Comparison of ENCODE assay signal across 8 cellular contexts in genomic region chr3:129122697-129123055, GRCh38. TPM values are rescaled to one million over a fixed set of nuclear protein-coding genes. Genes with fewer than 3 reads are reported as not detected.
DNase-seq lines count a peak whose midpoint lies in the region; ATAC-seq, FAIRE-seq and TF ChIP-seq lines count a peak whose summit lies in the region.

No MANE protein-coding gene starts in this region.

- 0 out of 2 replicates have a peak overlapping the region, but pooled peaks have one; percentile 15 for H3K9ac ChIP-seq in GM12878 (ENCODE audit: control insufficient read depth, insufficient read depth, low read length)

- H2AFZ ChIP-seq in GM12878 (ENCODE audit: control insufficient read depth, low read depth, low read length), result no peak overlapping the region

- intact Hi-C loops in cardiac septum (cut with DNase I), result no loop called here
- intact Hi-C loops in GM12878 (cut with micrococcal nuclease; ENCODE audit: unreplicated experiment), result loop anchor here (1.0 to 5.0 kb wide), 2 partner anchors 39 to 60 kb away; partner anchors contain the start of genes CNBP and ISY1
- intact Hi-C loops in lower lobe of right lung (cut with DNase I), result no loop called here

- BruUV-seq in GM12878 (replicated peaks; lab: Mats Ljungman, UMichigan), result no TSS peak

- peaks cover 22% of the 10 kb centered on the region for H3K79me2 ChIP-seq in GM12878 (ENCODE audit: control insufficient read depth, insufficient read depth, low read length)

- no peaks in the 10 kb centered on the region for H3K9me3 ChIP-seq in cardiac muscle cell (ENCODE audit: low read depth)
- H3K9me3 ChIP-seq in GM12878 (replicated peaks; ENCODE audit: control insufficient read depth, insufficient read depth, low read length), result no peaks in the 10 kb centered on the region
- no peaks in the 10 kb centered on the region for H3K9me3 ChIP-seq in lower lobe of right lung

- no peaks in the 10 kb centered on the region for H4K20me1 ChIP-seq in GM12878 (ENCODE audit: control insufficient read depth, insufficient read depth)

- no peak for TF ChIP-seq POLR2A in GM12878 (IDR thresholded peaks at IDR 0.05; ENCODE audit: low read depth, low read length)

- peaks cover 13% of the 10 kb centered on the region for H3K4me1 ChIP-seq in cardiac muscle cell (ENCODE audit: low read depth)
- peaks cover 27% of the 10 kb centered on the region for H3K4me1 ChIP-seq in GM12878 (ENCODE audit: control insufficient read depth, insufficient read depth, low read length)
- peaks cover 27% of the 10 kb centered on the region for H3K4me1 ChIP-seq in lower lobe of right lung
- no peaks in the 10 kb centered on the region for H3K4me1 ChIP-seq in urinary bladder (ENCODE audit: insufficient read depth)

- H3K27ac ChIP-seq in cardiac muscle cell (peak overlapping the region; percentile 22), GM12878 (ENCODE audit: control insufficient read depth, insufficient read depth) (0 out of 2 replicates have a peak overlapping the region, but pooled peaks have one; percentile 11), lower lobe of right lung (peak overlapping the region; percentile 25), urinary bladder (ENCODE audit: low read depth) (peak overlapping the region; percentile 94)

- POLR2A ChIA-PET in GM12878 (lab: Charles Lee), result interaction anchor here (0.8 to 3.2 kb wide), 3 partner anchors 60 to 447 kb away, joined by 3 to 20 read pairs (median 6); partner anchors contain the start of gene CNBP

- H3K36me3 ChIP-seq in cardiac muscle cell, result no peaks in the 10 kb centered on the region
- H3K36me3 ChIP-seq in GM12878 (ENCODE audit: control insufficient read depth in 2 of 2, insufficient read depth in 2 of 2, low read length in 1 of 2), result no peaks in the 10 kb centered on the region; a peak in 2 of 4 replicates
- H3K36me3 ChIP-seq in lower lobe of right lung, result peaks cover 16% of the 10 kb centered on the region
- H3K36me3 ChIP-seq in urinary bladder (ENCODE audit: insufficient read depth), result no peaks in the 10 kb centered on the region

- peak in 1 of 2 donors; percentile 30 for DNase-seq in cardiac muscle cell (ENCODE audit: low read depth in 1 of 2, low spot score in 1 of 2)
- no peak for DNase-seq in cardiac septum (ENCODE audit: low spot score)
- no peak for DNase-seq in GM12878 (ENCODE audit: low read depth, low spot score)
- no peak for DNase-seq in lower lobe of right lung
- no peak for DNase-seq in kidney tubule cell (ENCODE audit: low spot score)
- no peak for DNase-seq in iPS-NIHi11 (ENCODE audit: low spot score)

- WGBS in GM12878 (ENCODE audit: insufficient coverage, insufficient replicate concordance, low lambda C conversion rate, missing lambda C conversion rate), result 17% methylated on average over 2 of the region's 3 CpGs
- WGBS in urinary bladder, result 44% methylated on average over 3 of the region's 3 CpGs

- RAD21 ChIA-PET in GM12878 (lab: Charles Lee; ENCODE audit: unreplicated experiment), result interaction anchor here (0.9 to 3.8 kb wide), 5 partner anchors 39 to 319 kb away, joined by 3 to 20 read pairs (median 5); no protein-coding TSS in a partner anchor

- in situ Hi-C loops in GM12878 (cut with MboI), result no loop called here

- CTCF ChIA-PET in GM12878 (lab: Yijun Ruan, JAX), result interaction anchor here (1.2 to 1.7 kb wide), 5 partner anchors 40 to 124 kb away, joined by 3 to 7 read pairs (median 5); no protein-coding TSS in a partner anchor

- H3K4me2 ChIP-seq in GM12878 (ENCODE audit: control insufficient read depth, insufficient read depth), result peak overlapping the region; percentile 54

- ATAC-seq in GM12878, result no peak
- no peak for ATAC-seq in lower lobe of right lung
- no peak for ATAC-seq in HG03280 (IDR thresholded peaks at IDR 0.05; ENCODE audit: unreplicated experiment)

- no peak for TF ChIP-seq CTCF in cardiac muscle cell (IDR thresholded peaks at IDR 0.05; ENCODE audit: low read depth, low read length)
- TF ChIP-seq CTCF in GM12878 (IDR thresholded peaks at IDR 0.05 in 2 of 3, conservative IDR thresholded peaks at IDR 0.05 in 1 of 3; ENCODE audit: control insufficient read depth in 2 of 3, extremely low read depth in 1 of 3, insufficient read depth in 1 of 3, low read depth in 3 of 3, low read length in 3 of 3), result no peak
- no peak for TF ChIP-seq CTCF in lower lobe of right lung (IDR thresholded peaks at IDR 0.05)

- TF ChIP-seq EP300 in GM12878 (IDR thresholded peaks at IDR 0.05; ENCODE audit: borderline replicate concordance in 1 of 2, control insufficient read depth in 1 of 2, low read depth in 2 of 2, low read length in 2 of 2), result no peak

- FAIRE-seq in GM12878 (lab: Jason Lieb, UNC), result no peak

- peak overlapping the region; percentile 74 for H3K4me3 ChIP-seq in cardiac muscle cell
- no peak overlapping the region for H3K4me3 ChIP-seq in GM12878
- peak overlapping the region; percentile 17 for H3K4me3 ChIP-seq in lower lobe of right lung
- H3K4me3 ChIP-seq in urinary bladder (ENCODE audit: low read depth, low read length), result no peak overlapping the region

- TF ChIP-seq RAD21 in GM12878 (IDR thresholded peaks at IDR 0.05; ENCODE audit: insufficient read depth, low read depth, low read length), result no peak

- H3K27me3 ChIP-seq in cardiac muscle cell (no peaks in the 10 kb centered on the region), GM12878 (replicated peaks in 1 of 2; ENCODE audit: control insufficient read depth in 2 of 2, insufficient read depth in 2 of 2, low read length in 1 of 2) (no peaks in the 10 kb centered on the region), lower lobe of right lung (ENCODE audit: low read depth) (no peaks in the 10 kb centered on the region)

- SMC1A ChIA-PET in GM12878 (lab: Charles Lee; ENCODE audit: uncharacterized antibody, unreplicated experiment), result interaction anchor here (0.7 to 2.3 kb wide), 5 partner anchors 10 to 124 kb away, joined by 3 to 8 read pairs (median 7); no protein-coding TSS in a partner anchor

TF ChIP-seq in GM12878, 131 proteins besides CTCF, POLR2A, EP300 and RAD21:
- TF ChIP-seq POLR2AphosphoS5 (IDR thresholded peaks at IDR 0.05; ENCODE audit: low read length), result no peak
- TF ChIP-seq GATAD2B (conservative IDR thresholded peaks at IDR 0.05; ENCODE audit: low read depth), result 0 out of 2 replicates have a peak, but pooled peaks have one; percentile 4
TF ChIP-seq in GM12878: peak in this region for 1.

RNA-seq across cellular contexts. Expression of gene RAB43, which starts 1.1 kb away (rescaled TPM):
- total RNA-seq in cardiac muscle cell, result 8.5 and 14.3 TPM in 2 replicates
- polyA plus RNA-seq in cardiac muscle cell, result 11.1 and 11.4 TPM in 2 replicates
- 3.4 TPM for total RNA-seq in cardiac septum
- total RNA-seq in GM12878 (2013; cell fraction: nucleolus; rRNA removed), result 10.9 and 12.0 TPM in 2 replicates
- total RNA-seq in GM12878 (2014; rRNA removed), result 8.0 and 10.0 TPM in 2 replicates
- 0.67 and 0.69 TPM in 2 replicates for total RNA-seq in GM12878 (2014; rRNA removed; fragmentation: Illumina TruSeq; extraction: Trizol)
- total RNA-seq in GM12878 (2021), result 11.4 and 14.0 TPM in 2 replicates
- 3.4 TPM for polyA plus RNA-seq in GM12878 (2011; ENCODE audit: low read depth)
- polyA plus RNA-seq in GM12878 (2011; rRNA removed), result 4.1 and 4.7 TPM in 2 replicates
- polyA plus RNA-seq in GM12878 (2011; cell fraction: cytosol; rRNA removed), result 8.7 and 11.2 TPM in 2 replicates
- 16.5 and 22.0 TPM in 2 replicates for polyA plus RNA-seq in GM12878 (2011; cell fraction: nucleus; rRNA removed)
- 4.5 and 5.6 TPM in 2 replicates for polyA plus RNA-seq in GM12878 (2012)
- 0.10 and 0.26 TPM in 2 replicates for polyA plus RNA-seq in GM12878 (2014; fragmentation: Illumina TruSeq; extraction: Trizol)
- polyA plus RNA-seq in GM12878 (2014; fragmentation: Nextera tagmentation; extraction: Ambion mirVana), result under 1 TPM; 0.08 to 0.29 TPM
- 6.8 and 10.0 TPM in 2 replicates for polyA plus RNA-seq in GM12878 (2014; rRNA removed)
- 1 to 10 TPM; 4.0 to 4.5 TPM for polyA plus RNA-seq in GM12878 (2016; fragmentation: Nextera tagmentation; extraction: Ambion mirVana)
- 5.5 and 15.1 TPM in 2 replicates for polyA minus RNA-seq in GM12878 (2011; rRNA and poly(A)+ RNA removed)
- polyA minus RNA-seq in GM12878 (2011; cell fraction: cytosol; rRNA and poly(A)+ RNA removed), result 2.3 and 3.1 TPM in 2 replicates
- polyA minus RNA-seq in GM12878 (2011; cell fraction: nucleus; rRNA and poly(A)+ RNA removed), result 5.0 and 6.9 TPM in 2 replicates
- total RNA-seq in lower lobe of right lung, result 29.9 TPM
- 6.0 TPM for total RNA-seq in urinary bladder
- polyA plus RNA-seq in urinary bladder, result 11.3 TPM

RNA-seq across cellular contexts. Expression of gene ISY1, which starts 38.2 kb away (rescaled TPM):
- 17.5 and 20.1 TPM in 2 replicates for total RNA-seq in cardiac muscle cell
- 44.7 and 51.9 TPM in 2 replicates for polyA plus RNA-seq in cardiac muscle cell
- 23.9 TPM for total RNA-seq in cardiac septum
- total RNA-seq in GM12878 (2013; cell fraction: nucleolus; rRNA removed), result 8.1 and 10.0 TPM in 2 replicates
- total RNA-seq in GM12878 (2014; rRNA removed), result 28.3 and 39.5 TPM in 2 replicates
- 46.0 and 47.1 TPM in 2 replicates for total RNA-seq in GM12878 (2014; rRNA removed; fragmentation: Illumina TruSeq; extraction: Trizol)
- 36.8 and 38.6 TPM in 2 replicates for total RNA-seq in GM12878 (2021)
- 28.6 TPM for polyA plus RNA-seq in GM12878 (2011; ENCODE audit: low read depth)
- polyA plus RNA-seq in GM12878 (2011; rRNA removed), result 43.3 and 61.7 TPM in 2 replicates
- 41.9 and 59.0 TPM in 2 replicates for polyA plus RNA-seq in GM12878 (2011; cell fraction: cytosol; rRNA removed)
- polyA plus RNA-seq in GM12878 (2011; cell fraction: nucleus; rRNA removed), result 10.0 and 10.5 TPM in 2 replicates
- polyA plus RNA-seq in GM12878 (2012), result 31.3 and 35.0 TPM in 2 replicates
- polyA plus RNA-seq in GM12878 (2014; fragmentation: Illumina TruSeq; extraction: Trizol), result 42.3 and 45.4 TPM in 2 replicates
- polyA plus RNA-seq in GM12878 (2014; fragmentation: Nextera tagmentation; extraction: Ambion mirVana), result 10 to 100 TPM; 54.1 to 58.2 TPM
- 28.5 and 32.3 TPM in 2 replicates for polyA plus RNA-seq in GM12878 (2014; rRNA removed)
- polyA plus RNA-seq in GM12878 (2016; fragmentation: Nextera tagmentation; extraction: Ambion mirVana), result 10 to 100 TPM; 66.7 to 72.2 TPM
- 14.6 and 23.3 TPM in 2 replicates for polyA minus RNA-seq in GM12878 (2011; rRNA and poly(A)+ RNA removed)
- polyA minus RNA-seq in GM12878 (2011; cell fraction: cytosol; rRNA and poly(A)+ RNA removed), result 6.7 and 15.2 TPM in 2 replicates
- polyA minus RNA-seq in GM12878 (2011; cell fraction: nucleus; rRNA and poly(A)+ RNA removed), result 4.1 and 11.7 TPM in 2 replicates
- 31.0 TPM for total RNA-seq in lower lobe of right lung
- 30.1 TPM for total RNA-seq in urinary bladder
- 34.8 TPM for polyA plus RNA-seq in urinary bladder

Comparison
In these comparisons a context has a peak if more than half of its experiments do, and no peak if none do; other contexts are left out.
1. H3K27ac ChIP-seq: peak in every context shown above with its lines; median percentile 94 in urinary bladder; 25 in lower lobe of right lung; 22 in cardiac muscle cell; 11 in GM12878.
2. H3K4me3 ChIP-seq: peak in cardiac muscle cell (single experiment) and lower lobe of right lung (single experiment); none in GM12878 (single experiment) and urinary bladder (single experiment).